Comparison of ENCODE assay signal across 8 cellular contexts in genomic region chr2:12931211-12931844, GRCh38.
A peak's percentile ranks its signal among the peaks of the same experiment; 100 is the strongest.
DNase-seq lines count a peak whose midpoint lies in the region; ATAC-seq lines count a peak whose summit lies in the region.

No MANE protein-coding gene starts in this region.

- peak in 2 of 3 donors; percentile 21 to 24 for DNase-seq in CD4-positive, CD25-positive, alpha-beta regulatory T cell
- DNase-seq in NCI-H2029 (lab: John Stamatoyannopoulos, UW) (peak; percentile 29), astrocyte of the hippocampus (ENCODE audit: low read depth, low spot score) (peak; percentile 71), iPS-NIHi11 (ENCODE audit: low spot score) (peak; percentile 56), superior temporal gyrus (ENCODE audit: extremely low spot score) (peak; percentile 84)
- DNase-seq in effector memory CD4-positive, alpha-beta T cell = no peak

- no peaks in the 10 kb centered on the region for H3K4me1 ChIP-seq in CD4-positive, CD25-positive, alpha-beta regulatory T cell (ENCODE audit: control insufficient read depth, insufficient read depth, low read length, poor library complexity, severe bottlenecking)
- H3K4me1 ChIP-seq in effector memory CD4-positive, alpha-beta T cell (ENCODE audit: control insufficient read depth, insufficient read depth, low read length, poor library complexity, severe bottlenecking) = no peaks in the 10 kb centered on the region

- no peak overlapping the region for H3K4me3 Mint-ChIP-seq in CD4-positive, CD25-positive, alpha-beta regulatory T cell

- ATAC-seq in CD4-positive, CD25-positive, alpha-beta regulatory T cell (ENCODE audit: low read depth in 2 of 2) = peak in 1 of 2 donors; percentile 60
- ATAC-seq in GM21526 (IDR thresholded peaks at IDR 0.05; ENCODE audit: low FRiP score, unreplicated experiment) (peak; percentile 56), HG02759 (IDR thresholded peaks at IDR 0.05; ENCODE audit: unreplicated experiment) (no peak)

- no peaks in the 10 kb centered on the region for H3K36me3 Mint-ChIP-seq in CD4-positive, CD25-positive, alpha-beta regulatory T cell

- H3K4me1 Mint-ChIP-seq in CD4-positive, CD25-positive, alpha-beta regulatory T cell = peaks cover 12 to 25% (median 21%) of the 10 kb centered on the region in 4 donors

- H3K4me3 ChIP-seq in CD4-positive, CD25-positive, alpha-beta regulatory T cell (ENCODE audit: low read depth, low read length) = no peak overlapping the region
- no peak overlapping the region for H3K4me3 ChIP-seq in effector memory CD4-positive, alpha-beta T cell (ENCODE audit: insufficient read depth, low read depth, low read length, poor library complexity, severe bottlenecking)

- H3K36me3 ChIP-seq in CD4-positive, CD25-positive, alpha-beta regulatory T cell (ENCODE audit: control insufficient read depth, insufficient read depth, low read length) = no peaks in the 10 kb centered on the region
- no peaks in the 10 kb centered on the region for H3K36me3 ChIP-seq in effector memory CD4-positive, alpha-beta T cell (ENCODE audit: control insufficient read depth, insufficient read depth, low read length)

- H3K9me3 ChIP-seq in CD4-positive, CD25-positive, alpha-beta regulatory T cell (ENCODE audit: control insufficient read depth in 2 of 2, low read length in 2 of 2) = no peaks in the 10 kb centered on the region
- H3K9me3 ChIP-seq in effector memory CD4-positive, alpha-beta T cell (ENCODE audit: control insufficient read depth, low read length) = no peaks in the 10 kb centered on the region

- H3K27ac ChIP-seq in CD4-positive, CD25-positive, alpha-beta regulatory T cell (ENCODE audit: insufficient read depth, low read length, poor library complexity, severe bottlenecking) = no peak overlapping the region
- no peak overlapping the region for H3K27ac ChIP-seq in effector memory CD4-positive, alpha-beta T cell (ENCODE audit: insufficient read depth, low read length, poor library complexity, severe bottlenecking)

- H3K27me3 ChIP-seq in CD4-positive, CD25-positive, alpha-beta regulatory T cell (ENCODE audit: control insufficient read depth, insufficient read depth, low read length) = peaks cover 4% of the 10 kb centered on the region
- no peaks in the 10 kb centered on the region for H3K27me3 ChIP-seq in effector memory CD4-positive, alpha-beta T cell (replicated peaks; ENCODE audit: control insufficient read depth, insufficient read depth, low read length, poor library complexity, severe bottlenecking)

- H3K27me3 Mint-ChIP-seq in CD4-positive, CD25-positive, alpha-beta regulatory T cell = peaks cover 5% of the 10 kb centered on the region

- no peak overlapping the region for H3K27ac Mint-ChIP-seq in CD4-positive, CD25-positive, alpha-beta regulatory T cell

- H3K9me3 Mint-ChIP-seq in CD4-positive, CD25-positive, alpha-beta regulatory T cell = no peaks in the 10 kb centered on the region

Comparison
In these comparisons a context has a peak if more than half of its experiments do, and no peak if none do; other contexts are left out.
1. DNase-seq: peak in CD4-positive, CD25-positive, alpha-beta regulatory T cell (2 of 3), NCI-H2029 (single experiment), astrocyte of the hippocampus (single experiment), iPS-NIHi11 (single experiment) and superior temporal gyrus (single experiment); none in effector memory CD4-positive, alpha-beta T cell (0 of 3).